Comparison of ENCODE assay signal across 1 cellular context in the genomic region with DNA sequence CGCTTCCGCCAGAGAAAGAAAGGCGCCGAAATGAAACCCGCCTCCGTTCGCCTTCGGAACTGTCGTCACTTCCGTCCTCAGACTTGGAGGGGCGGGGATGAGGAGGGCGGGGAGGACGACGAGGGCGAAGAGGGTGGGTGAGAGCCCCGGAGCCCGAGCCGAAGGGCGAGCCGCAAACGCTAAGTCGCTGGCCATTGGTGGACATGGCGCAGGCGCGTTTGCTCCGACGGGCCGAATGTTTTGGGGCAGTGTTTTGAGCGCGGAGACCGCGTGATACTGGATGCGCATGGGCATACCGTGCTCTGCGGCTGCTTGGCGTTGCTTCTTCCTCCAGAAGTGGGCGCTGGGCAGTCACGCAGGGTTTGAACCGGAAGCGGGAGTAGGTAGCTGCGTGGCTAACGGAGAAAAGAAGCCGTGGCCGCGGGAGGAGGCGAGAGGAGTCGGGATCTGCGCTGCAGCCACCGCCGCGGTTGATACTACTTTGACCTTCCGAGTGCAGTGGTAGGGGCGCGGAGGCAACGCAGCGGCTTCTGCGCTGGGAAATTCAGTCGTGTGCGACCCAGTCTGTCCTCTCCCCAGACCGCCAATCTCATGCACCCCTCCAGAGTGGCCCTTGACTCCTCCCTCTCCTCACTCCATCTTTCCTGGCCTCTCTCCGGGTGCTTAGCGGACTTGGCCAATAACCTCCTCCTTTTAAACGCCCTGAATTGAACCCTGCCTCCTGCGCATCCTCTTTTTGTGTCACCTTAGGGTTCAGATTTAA.
TF ChIP-seq lines count a peak whose summit lies in the region.

ATM (plus strand) TSS at position 382 of the 763 bp plus-strand sequence. CDS start 4,558 bp downstream, outside the sequence.

TF ChIP-seq in HepG2, 621 proteins besides CTCF, POLR2A, EP300 and RAD21 (continued from another document):
- TF ChIP-seq, protein P1, sequence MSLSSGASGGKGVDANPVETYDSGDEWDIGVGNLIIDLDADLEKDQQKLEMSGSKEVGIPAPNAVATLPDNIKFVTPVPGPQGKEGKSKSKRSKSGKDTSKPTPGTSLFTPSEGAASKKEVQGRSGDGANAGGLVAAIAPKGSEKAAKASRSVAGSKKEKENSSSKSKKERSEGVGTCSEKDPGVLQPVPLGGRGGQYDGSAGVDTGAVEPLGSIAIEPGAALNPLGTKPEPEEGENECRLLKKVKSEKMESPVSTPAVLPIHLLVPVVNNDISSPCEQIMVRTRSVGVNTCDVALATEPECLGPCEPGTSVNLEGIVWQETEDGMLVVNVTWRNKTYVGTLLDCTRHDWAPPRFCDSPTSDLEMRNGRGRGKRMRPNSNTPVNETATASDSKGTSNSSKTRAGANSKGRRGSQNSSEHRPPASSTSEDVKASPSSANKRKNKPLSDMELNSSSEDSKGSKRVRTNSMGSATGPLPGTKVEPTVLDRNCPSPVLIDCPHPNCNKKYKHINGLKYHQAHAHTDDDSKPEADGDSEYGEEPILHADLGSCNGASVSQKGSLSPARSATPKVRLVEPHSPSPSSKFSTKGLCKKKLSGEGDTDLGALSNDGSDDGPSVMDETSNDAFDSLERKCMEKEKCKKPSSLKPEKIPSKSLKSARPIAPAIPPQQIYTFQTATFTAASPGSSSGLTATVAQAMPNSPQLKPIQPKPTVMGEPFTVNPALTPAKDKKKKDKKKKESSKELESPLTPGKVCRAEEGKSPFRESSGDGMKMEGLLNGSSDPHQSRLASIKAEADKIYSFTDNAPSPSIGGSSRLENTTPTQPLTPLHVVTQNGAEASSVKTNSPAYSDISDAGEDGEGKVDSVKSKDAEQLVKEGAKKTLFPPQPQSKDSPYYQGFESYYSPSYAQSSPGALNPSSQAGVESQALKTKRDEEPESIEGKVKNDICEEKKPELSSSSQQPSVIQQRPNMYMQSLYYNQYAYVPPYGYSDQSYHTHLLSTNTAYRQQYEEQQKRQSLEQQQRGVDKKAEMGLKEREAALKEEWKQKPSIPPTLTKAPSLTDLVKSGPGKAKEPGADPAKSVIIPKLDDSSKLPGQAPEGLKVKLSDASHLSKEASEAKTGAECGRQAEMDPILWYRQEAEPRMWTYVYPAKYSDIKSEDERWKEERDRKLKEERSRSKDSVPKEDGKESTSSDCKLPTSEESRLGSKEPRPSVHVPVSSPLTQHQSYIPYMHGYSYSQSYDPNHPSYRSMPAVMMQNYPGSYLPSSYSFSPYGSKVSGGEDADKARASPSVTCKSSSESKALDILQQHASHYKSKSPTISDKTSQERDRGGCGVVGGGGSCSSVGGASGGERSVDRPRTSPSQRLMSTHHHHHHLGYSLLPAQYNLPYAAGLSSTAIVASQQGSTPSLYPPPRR (CRISPR knock-in tag; IDR thresholded peaks at IDR 0.05; ENCODE audit: borderline replicate concordance), result no peak
- TF ChIP-seq ZNF225 (CRISPR knock-in tag; IDR thresholded peaks at IDR 0.05) (no peak), ADNP (CRISPR knock-in tag; IDR thresholded peaks at IDR 0.05) (no peak), ZNF101 (CRISPR knock-in tag; IDR thresholded peaks at IDR 0.05; ENCODE audit: borderline replicate concordance, low read depth) (no peak), SIX4 (CRISPR knock-in tag; IDR thresholded peaks at IDR 0.05) (no peak), GMEB1 (CRISPR knock-in tag; IDR thresholded peaks at IDR 0.05; ENCODE audit: borderline replicate concordance) (peak; percentile 86), PHB2 (IDR thresholded peaks at IDR 0.05; ENCODE audit: partially characterized antibody) (no peak), ZBTB7A (CRISPR knock-in tag; IDR thresholded peaks at IDR 0.05) (no peak), GFI1 (CRISPR knock-in tag; IDR thresholded peaks at IDR 0.05; ENCODE audit: borderline replicate concordance) (no peak; the same call in 1 of the 2 replicates), GRHL1 (CRISPR knock-in tag; conservative IDR thresholded peaks at IDR 0.05) (no peak), YEATS4 (CRISPR knock-in tag; IDR thresholded peaks at IDR 0.05; ENCODE audit: borderline replicate concordance) (peak; percentile 96), ESRRA (CRISPR knock-in tag; IDR thresholded peaks at IDR 0.05; ENCODE audit: low read depth) (no peak; the same call in 1 of the 2 replicates), DBP (CRISPR knock-in tag; IDR thresholded peaks at IDR 0.05; ENCODE audit: not compliant biosample characterization) (no peak)
- TF ChIP-seq, protein P2, sequence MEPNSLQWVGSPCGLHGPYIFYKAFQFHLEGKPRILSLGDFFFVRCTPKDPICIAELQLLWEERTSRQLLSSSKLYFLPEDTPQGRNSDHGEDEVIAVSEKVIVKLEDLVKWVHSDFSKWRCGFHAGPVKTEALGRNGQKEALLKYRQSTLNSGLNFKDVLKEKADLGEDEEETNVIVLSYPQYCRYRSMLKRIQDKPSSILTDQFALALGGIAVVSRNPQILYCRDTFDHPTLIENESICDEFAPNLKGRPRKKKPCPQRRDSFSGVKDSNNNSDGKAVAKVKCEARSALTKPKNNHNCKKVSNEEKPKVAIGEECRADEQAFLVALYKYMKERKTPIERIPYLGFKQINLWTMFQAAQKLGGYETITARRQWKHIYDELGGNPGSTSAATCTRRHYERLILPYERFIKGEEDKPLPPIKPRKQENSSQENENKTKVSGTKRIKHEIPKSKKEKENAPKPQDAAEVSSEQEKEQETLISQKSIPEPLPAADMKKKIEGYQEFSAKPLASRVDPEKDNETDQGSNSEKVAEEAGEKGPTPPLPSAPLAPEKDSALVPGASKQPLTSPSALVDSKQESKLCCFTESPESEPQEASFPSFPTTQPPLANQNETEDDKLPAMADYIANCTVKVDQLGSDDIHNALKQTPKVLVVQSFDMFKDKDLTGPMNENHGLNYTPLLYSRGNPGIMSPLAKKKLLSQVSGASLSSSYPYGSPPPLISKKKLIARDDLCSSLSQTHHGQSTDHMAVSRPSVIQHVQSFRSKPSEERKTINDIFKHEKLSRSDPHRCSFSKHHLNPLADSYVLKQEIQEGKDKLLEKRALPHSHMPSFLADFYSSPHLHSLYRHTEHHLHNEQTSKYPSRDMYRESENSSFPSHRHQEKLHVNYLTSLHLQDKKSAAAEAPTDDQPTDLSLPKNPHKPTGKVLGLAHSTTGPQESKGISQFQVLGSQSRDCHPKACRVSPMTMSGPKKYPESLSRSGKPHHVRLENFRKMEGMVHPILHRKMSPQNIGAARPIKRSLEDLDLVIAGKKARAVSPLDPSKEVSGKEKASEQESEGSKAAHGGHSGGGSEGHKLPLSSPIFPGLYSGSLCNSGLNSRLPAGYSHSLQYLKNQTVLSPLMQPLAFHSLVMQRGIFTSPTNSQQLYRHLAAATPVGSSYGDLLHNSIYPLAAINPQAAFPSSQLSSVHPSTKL (CRISPR knock-in tag; IDR thresholded peaks at IDR 0.05), result peak; percentile 59; the same call in 1 of the 2 replicates
- TF ChIP-seq, protein P3, sequence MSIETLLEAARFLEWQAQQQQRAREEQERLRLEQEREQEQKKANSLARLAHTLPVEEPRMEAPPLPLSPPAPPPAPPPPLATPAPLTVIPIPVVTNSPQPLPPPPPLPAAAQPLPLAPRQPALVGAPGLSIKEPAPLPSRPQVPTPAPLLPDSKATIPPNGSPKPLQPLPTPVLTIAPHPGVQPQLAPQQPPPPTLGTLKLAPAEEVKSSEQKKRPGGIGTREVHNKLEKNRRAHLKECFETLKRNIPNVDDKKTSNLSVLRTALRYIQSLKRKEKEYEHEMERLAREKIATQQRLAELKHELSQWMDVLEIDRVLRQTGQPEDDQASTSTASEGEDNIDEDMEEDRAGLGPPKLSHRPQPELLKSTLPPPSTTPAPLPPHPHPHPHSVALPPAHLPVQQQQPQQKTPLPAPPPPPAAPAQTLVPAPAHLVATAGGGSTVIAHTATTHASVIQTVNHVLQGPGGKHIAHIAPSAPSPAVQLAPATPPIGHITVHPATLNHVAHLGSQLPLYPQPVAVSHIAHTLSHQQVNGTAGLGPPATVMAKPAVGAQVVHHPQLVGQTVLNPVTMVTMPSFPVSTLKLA (IDR thresholded peaks at IDR 0.05), result peak; percentile 90
- TF ChIP-seq, protein P4, sequence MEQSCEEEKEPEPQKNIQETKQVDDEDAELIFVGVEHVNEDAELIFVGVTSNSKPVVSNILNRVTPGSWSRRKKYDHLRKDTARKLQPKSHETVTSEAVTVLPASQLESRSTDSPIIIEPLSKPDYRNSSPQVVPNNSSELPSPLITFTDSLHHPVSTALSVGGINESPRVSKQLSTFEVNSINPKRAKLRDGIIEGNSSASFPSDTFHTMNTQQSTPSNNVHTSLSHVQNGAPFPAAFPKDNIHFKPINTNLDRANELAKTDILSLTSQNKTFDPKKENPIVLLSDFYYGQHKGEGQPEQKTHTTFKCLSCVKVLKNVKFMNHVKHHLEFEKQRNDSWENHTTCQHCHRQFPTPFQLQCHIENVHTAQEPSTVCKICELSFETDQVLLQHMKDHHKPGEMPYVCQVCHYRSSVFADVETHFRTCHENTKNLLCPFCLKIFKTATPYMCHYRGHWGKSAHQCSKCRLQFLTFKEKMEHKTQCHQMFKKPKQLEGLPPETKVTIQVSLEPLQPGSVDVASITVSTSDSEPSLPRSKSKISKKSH (CRISPR knock-in tag; IDR thresholded peaks at IDR 0.05; ENCODE audit: borderline replicate concordance), result peak; percentile 89
